Comparison of ENCODE assay signal across 3 cellular contexts in genomic region chr7:22703107-22703855, GRCh38. TPM values are rescaled to one million over a fixed set of nuclear protein-coding genes. Genes with fewer than 3 reads are reported as not detected.
"Had no signal": no experiment of that assay in that cellular context is flagged by ENCODE, and none has a peak within 500 bp of the region (broad histone marks: within the 10 kb centered on the region; RNA-seq: fewer than 3 reads in every experiment).

No MANE protein-coding gene starts in this region.

RNA-seq across cellular contexts. Expression of gene IL6, which starts 23.7 kb away (rescaled TPM):
- total RNA-seq: activated T-helper 2 cell treated with anti-CD3 and anti-CD28 coated beads, Interferon-gamma antibody, Interleukin-2, Interleukin-4, amounts not matched to agents 10 μg/mL and 5 μg/mL and 100 μg/mL, durations not matched to agents 14 hours and 24 hours and 36 hours; occipital lobe; stomach had no signal
